ENCODE assay signal across 19 cellular contexts in genomic region chr15:58777107-58777506, GRCh38. TPM values are rescaled to one million over a fixed set of nuclear protein-coding genes. Genes with fewer than 3 reads are reported as not detected.
DNase-seq lines count a peak whose midpoint lies in the region; ATAC-seq and TF ChIP-seq lines count a peak whose summit lies in the region.
"Had no signal": no experiment of that assay in that cellular context is flagged by ENCODE, and none has a peak within 500 bp of the region (broad histone marks: within the 10 kb centered on the region; RNA-seq: fewer than 3 reads in every experiment).

No MANE protein-coding gene starts in this region.

- H3K36me3 Mint-ChIP-seq in activated naive CD4-positive, alpha-beta T cell treated with anti-CD3 and anti-CD28 coated beads, Interleukin-2, amount 50 U/mL, for 24 hours: peaks cover 5% of the 10 kb centered on the region

- H3K27me3 Mint-ChIP-seq in activated naive CD4-positive, alpha-beta T cell treated with anti-CD3 and anti-CD28 coated beads, Interleukin-2, amount 50 U/mL, for 24 hours: no peaks in the 10 kb centered on the region
- H3K27me3 Mint-ChIP-seq: activated CD8-positive, alpha-beta T cell treated with anti-CD3 and anti-CD28 coated beads for 36 hours; CD4-positive, alpha-beta T cell had no signal

- DNase-seq in activated naive CD4-positive, alpha-beta T cell (lab: John Stamatoyannopoulos, UW): no peak
- DNase-seq in D341Med (ENCODE audit: low spot score): no peak
- DNase-seq in G401 (ENCODE audit: low spot score): no peak
- no peak for DNase-seq in PC-3
- DNase-seq in foreskin fibroblast: no peak
- DNase-seq: activated CD8-positive, alpha-beta T cell treated with anti-CD3 and anti-CD28 coated beads for 36 hours; activated effector memory CD4-positive, alpha-beta T cell treated with Interleukin-2 at 50 U/mL for 16 hours; brain microvascular endothelial cell; CD4-positive, alpha-beta T cell; effector CD4-positive, alpha-beta T cell; GF-D8; NCI-H2171 treated with DMSO at 0.1 percent for 48 hours; NK-92 treated with Interleukin-12 subunit alpha and Interleukin-12 subunit beta, amount 100 ng/mL, for 24 hours; sigmoid colon had no signal

- H3K4me1 ChIP-seq in PC-3 (ENCODE audit: insufficient read depth, low read length): peaks cover 15% of the 10 kb centered on the region

- H3K4me3 ChIP-seq in PC-3 (ENCODE audit: low read length): no peak overlapping the region
- no peak overlapping the region for H3K4me3 ChIP-seq in foreskin fibroblast (ENCODE audit: low read depth in 1 of 2, low read length in 2 of 2)
- H3K4me3 ChIP-seq: sigmoid colon, SJSA1 had no signal

- CTCF ChIA-PET in PC-3 (lab: Charles Lee): no interaction called here

- POLR2A ChIA-PET in PC-3 (lab: Charles Lee; ENCODE audit: unreplicated experiment): no interaction called here

- no peak overlapping the region for H3K27ac ChIP-seq in PC-3 (ENCODE audit: low read length)
- H3K27ac ChIP-seq: 22Rv1, brain microvascular endothelial cell, sigmoid colon, SJSA1 had no signal

- BruUV-seq in PC-3 (replicated peaks; lab: Mats Ljungman, UMichigan): no TSS peak

- no peaks in the 10 kb centered on the region; the same call in 1 of the 2 replicates for H4K20me1 ChIP-seq in PC-3 (ENCODE audit: low read length)

- no peak overlapping the region for H3K4me2 ChIP-seq in PC-3 (ENCODE audit: low read length)

- H3K27ac Mint-ChIP-seq in activated naive CD4-positive, alpha-beta T cell treated with anti-CD3 and anti-CD28 coated beads, Interleukin-2, amount 50 U/mL, for 24 hours: peak overlapping the region; percentile 26
- H3K27ac Mint-ChIP-seq: activated CD8-positive, alpha-beta T cell treated with anti-CD3 and anti-CD28 coated beads for 36 hours; CD4-positive, alpha-beta T cell had no signal

- peak; percentile 74 for ATAC-seq in GM21528 (IDR thresholded peaks at IDR 0.05; ENCODE audit: low FRiP score, unreplicated experiment)
- peak; percentile 52 for ATAC-seq in HG03442 (IDR thresholded peaks at IDR 0.05; ENCODE audit: unreplicated experiment)
- no peak for ATAC-seq in PC-3
- ATAC-seq: activated CD8-positive, alpha-beta T cell treated with anti-CD3 and anti-CD28 coated beads for 36 hours had no signal

- in situ Hi-C loops in G401 (cut with HindIII; ENCODE audit: low sequenced_read_pairs): no loop called here

- TF ChIP-seq CTCF in PC-3 (conservative IDR thresholded peaks at IDR 0.05; ENCODE audit: low read depth, low read length): no peak
- no peak for TF ChIP-seq CTCF in foreskin fibroblast (IDR thresholded peaks at IDR 0.05; ENCODE audit: low read depth, low read length)

- no peaks in the 10 kb centered on the region for H3K36me3 ChIP-seq in PC-3 (ENCODE audit: low read depth, low read length)
- H3K36me3 ChIP-seq: brain microvascular endothelial cell, sigmoid colon, SJSA1 had no signal

- H3K4me3 Mint-ChIP-seq in activated naive CD4-positive, alpha-beta T cell treated with anti-CD3 and anti-CD28 coated beads, Interleukin-2, amount 50 U/mL, for 24 hours: no peak overlapping the region
- H3K4me3 Mint-ChIP-seq: activated CD8-positive, alpha-beta T cell treated with anti-CD3 and anti-CD28 coated beads for 36 hours; CD4-positive, alpha-beta T cell had no signal

- no peaks in the 10 kb centered on the region for H3K9me3 ChIP-seq in PC-3 (ENCODE audit: low read length)
- H3K9me3 ChIP-seq: sigmoid colon, SJSA1 had no signal

- peaks cover 41% of the 10 kb centered on the region for H3K79me2 ChIP-seq in PC-3 (ENCODE audit: low read length)

- H3K9me3 Mint-ChIP-seq in activated naive CD4-positive, alpha-beta T cell treated with anti-CD3 and anti-CD28 coated beads, Interleukin-2, amount 50 U/mL, for 24 hours: no peaks in the 10 kb centered on the region
- H3K9me3 Mint-ChIP-seq: activated CD8-positive, alpha-beta T cell treated with anti-CD3 and anti-CD28 coated beads for 36 hours; CD4-positive, alpha-beta T cell had no signal

- H3K27me3 ChIP-seq in PC-3 (ENCODE audit: low read length): no peaks in the 10 kb centered on the region
- H3K27me3 ChIP-seq: brain microvascular endothelial cell, sigmoid colon, SJSA1 had no signal

- H3K9ac ChIP-seq in PC-3 (ENCODE audit: low read length): no peak overlapping the region

- H2AFZ ChIP-seq in PC-3 (ENCODE audit: low read length): no peak overlapping the region

- H3F3A ChIP-seq in PC-3 (ENCODE audit: low read length, unreplicated experiment): no peaks in the 10 kb centered on the region

- intact Hi-C loops in PC-3 (cut with micrococcal nuclease): loop anchor here (10.0 kb wide), 1 partner anchor 158 kb away; the partner anchor contains the start of gene SLTM

- H3K9me2 ChIP-seq in PC-3 (replicated peaks; ENCODE audit: low read length): no peaks in the 10 kb centered on the region

- H3K4me1 Mint-ChIP-seq in activated naive CD4-positive, alpha-beta T cell treated with anti-CD3 and anti-CD28 coated beads, Interleukin-2, amount 50 U/mL, for 24 hours: peaks cover 11% of the 10 kb centered on the region

RNA-seq across cellular contexts. Expression of gene MINDY2, which starts 6.0 kb away (rescaled TPM):
- 6.0 and 10.3 TPM in 2 replicates for total RNA-seq in G401 (2014; rRNA removed; shearing (Covaris generic))
- 4.7 and 9.3 TPM in 2 replicates for total RNA-seq in PC-3 (2014; rRNA removed)

RNA-seq across cellular contexts. Expression of gene ADAM10, which starts 27.6 kb away (rescaled TPM):
- total RNA-seq in G401 (2014; rRNA removed; shearing (Covaris generic)): 60.7 and 117 TPM in 2 replicates
- total RNA-seq in PC-3 (2014; rRNA removed): 91.3 and 96.8 TPM in 2 replicates
